Comparison of ENCODE assay signal across 4 cellular contexts in the genomic region with DNA sequence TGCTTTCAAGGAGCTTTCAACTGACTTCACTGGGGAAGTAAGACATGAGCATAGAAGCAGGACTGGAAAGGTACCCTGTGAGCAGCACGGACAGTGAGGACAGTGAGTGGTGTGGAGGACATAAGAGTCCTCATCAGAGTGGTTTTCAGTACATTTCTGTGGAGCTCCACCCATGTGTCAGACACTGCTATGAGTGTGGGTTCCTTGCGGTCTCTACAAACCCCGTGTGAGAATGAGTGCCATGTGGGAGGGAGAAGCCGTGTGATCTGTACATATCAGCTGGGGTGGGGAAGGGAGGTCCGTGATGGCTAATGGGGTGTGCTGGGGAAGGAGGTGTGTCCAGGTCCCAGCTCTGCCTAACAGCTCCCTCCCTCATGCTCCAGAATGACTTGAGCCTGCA. TPM values are rescaled to one million over a fixed set of nuclear protein-coding genes. Genes with fewer than 3 reads are reported as not detected.
"Had no signal": no experiment of that assay in that cellular context is flagged by ENCODE, and none has a peak within 500 bp of the region (broad histone marks: within the 10 kb centered on the region; RNA-seq: fewer than 3 reads in every experiment).

No MANE protein-coding gene starts in this region.

RNA-seq across cellular contexts. Expression of a gene that starts 57.3 kb away (rescaled TPM):
- total RNA-seq: ascending aorta, body of pancreas, IMR-90, LHCN-M2 had no signal
